8 cellular contexts compared by ENCODE assay signal in the genomic region with DNA sequence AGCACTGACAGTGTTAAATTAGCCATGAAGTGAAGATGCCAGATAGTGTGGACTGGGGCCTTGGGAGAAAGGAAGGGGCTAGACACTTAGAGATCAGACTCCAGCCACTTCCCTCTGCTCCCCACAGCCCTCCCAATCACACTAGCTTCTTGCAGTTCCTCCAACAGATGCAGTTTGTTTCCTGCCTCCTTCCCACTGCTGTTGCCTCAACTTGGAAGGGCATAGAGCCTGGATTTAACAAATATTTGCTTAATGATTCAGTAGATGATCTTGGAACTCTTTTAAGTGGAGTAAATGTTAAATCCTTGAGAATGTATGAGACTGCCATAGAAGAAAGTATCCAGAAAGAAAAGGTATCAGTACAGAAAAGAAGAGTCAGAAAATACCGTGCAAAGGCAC. TPM values are rescaled to one million over a fixed set of nuclear protein-coding genes. Genes with fewer than 3 reads are reported as not detected.
DNase-seq lines count a peak whose midpoint lies in the region; ATAC-seq and TF ChIP-seq lines count a peak whose summit lies in the region.

No MANE protein-coding gene starts in this region.

- H3K4me1 ChIP-seq in iPS-20b (ENCODE audit: insufficient read depth, low read length) (peaks cover 12% of the 10 kb centered on the region), stomach (peaks cover 21 to 45% (median 44%) of the 10 kb centered on the region in 4 donors)

- H3K27ac ChIP-seq in iPS-20b (ENCODE audit: low read length): no peak overlapping the region
- peak overlapping the region; percentile 99 to 100 (median 99) for H3K27ac ChIP-seq in stomach

- no peaks in the 10 kb centered on the region for H3K9me3 Mint-ChIP-seq in activated CD4-positive, alpha-beta T cell treated with anti-CD3 and anti-CD28 coated beads, Interleukin-2, amount 10 ng/mL, durations not matched to agents 24 days and 14 days
- no peaks in the 10 kb centered on the region for H3K9me3 Mint-ChIP-seq in activated CD8-positive, alpha-beta T cell treated with anti-CD3 and anti-CD28 coated beads, Interleukin-2, amount 10 ng/mL, durations not matched to agents 7 days and 5 days (ENCODE audit: insufficient read depth)

- H3K4me1 Mint-ChIP-seq in activated CD4-positive, alpha-beta T cell treated with anti-CD3 and anti-CD28 coated beads, Interleukin-2, amount 10 ng/mL, durations not matched to agents 24 days and 14 days: peaks cover 32% of the 10 kb centered on the region
- H3K4me1 Mint-ChIP-seq in activated CD8-positive, alpha-beta T cell treated with anti-CD3 and anti-CD28 coated beads, Interleukin-2, amount 10 ng/mL, durations not matched to agents 7 days and 5 days (ENCODE audit: low read depth): peaks cover 42% of the 10 kb centered on the region

- peaks cover 26% of the 10 kb centered on the region for H3K36me3 Mint-ChIP-seq in activated CD4-positive, alpha-beta T cell treated with anti-CD3 and anti-CD28 coated beads, Interleukin-2, amount 10 ng/mL, durations not matched to agents 24 days and 14 days (ENCODE audit: low read depth)
- peaks cover 28% of the 10 kb centered on the region for H3K36me3 Mint-ChIP-seq in activated CD8-positive, alpha-beta T cell treated with anti-CD3 and anti-CD28 coated beads, Interleukin-2, amount 10 ng/mL, durations not matched to agents 7 days and 5 days (ENCODE audit: low read depth)

- peak overlapping the region; percentile 64; the same call in 1 of the 2 replicates for H3K9ac ChIP-seq in iPS-20b (ENCODE audit: low read depth, low read length)

- H3K36me3 ChIP-seq in iPS-20b (ENCODE audit: insufficient read depth, low read depth, low read length): peaks cover 26% of the 10 kb centered on the region
- peaks cover 10 to 21% (median 16%) of the 10 kb centered on the region in 4 donors for H3K36me3 ChIP-seq in stomach

- TF ChIP-seq CTCF in stomach (IDR thresholded peaks at IDR 0.05): no peak

- H3K4me3 ChIP-seq in iPS-20b (ENCODE audit: low read length) (peak overlapping the region; percentile 65; the same call in 1 of the 2 replicates), stomach (peak overlapping the region in 3 of 4 donors; percentile 92 to 100 (median 97))

- H3K9me3 ChIP-seq in iPS-20b (ENCODE audit: insufficient read depth, low read depth, low read length) (no peaks in the 10 kb centered on the region), stomach (no peaks in the 10 kb centered on the region)

- no peak for TF ChIP-seq POLR2A in stomach (IDR thresholded peaks at IDR 0.05)

- CTCF ChIA-PET in activated CD8-positive, alpha-beta T cell treated with anti-CD3 and anti-CD28 coated beads, Interleukin-2, amount 10 ng/mL, durations not matched to agents 7 days and 5 days (lab: Charles Lee): interaction anchor here (3.0 kb wide), 1 partner anchor 97 kb away, joined by 16 read pairs; no protein-coding TSS in a partner anchor

- H3K4me3 Mint-ChIP-seq in activated CD4-positive, alpha-beta T cell treated with anti-CD3 and anti-CD28 coated beads, Interleukin-2, amount 10 ng/mL, durations not matched to agents 24 days and 14 days: peak overlapping the region; percentile 100
- H3K4me3 Mint-ChIP-seq in activated CD8-positive, alpha-beta T cell treated with anti-CD3 and anti-CD28 coated beads, Interleukin-2, amount 10 ng/mL, durations not matched to agents 7 days and 5 days: peak overlapping the region; percentile 99

- peak overlapping the region; percentile 98 for H3K27ac Mint-ChIP-seq in activated CD4-positive, alpha-beta T cell treated with anti-CD3 and anti-CD28 coated beads, Interleukin-2, amount 10 ng/mL, durations not matched to agents 24 days and 14 days
- H3K27ac Mint-ChIP-seq in activated CD8-positive, alpha-beta T cell treated with anti-CD3 and anti-CD28 coated beads, Interleukin-2, amount 10 ng/mL, durations not matched to agents 7 days and 5 days: peak overlapping the region; percentile 99

- no peaks in the 10 kb centered on the region for H3K27me3 ChIP-seq in iPS-20b (ENCODE audit: insufficient read depth, low read length)
- no peaks in the 10 kb centered on the region for H3K27me3 ChIP-seq in stomach

- H3K27me3 Mint-ChIP-seq in activated CD4-positive, alpha-beta T cell treated with anti-CD3 and anti-CD28 coated beads, Interleukin-2, amount 10 ng/mL, durations not matched to agents 24 days and 14 days: peaks cover 2% of the 10 kb centered on the region
- peaks cover 2% of the 10 kb centered on the region for H3K27me3 Mint-ChIP-seq in activated CD8-positive, alpha-beta T cell treated with anti-CD3 and anti-CD28 coated beads, Interleukin-2, amount 10 ng/mL, durations not matched to agents 7 days and 5 days (ENCODE audit: low read depth)

- ATAC-seq in activated CD8-positive, alpha-beta T cell treated with anti-CD3 and anti-CD28 coated beads, Interleukin-2, amount 10 ng/mL, durations not matched to agents 7 days and 5 days: no peak
- ATAC-seq in HG02981 (IDR thresholded peaks at IDR 0.05; ENCODE audit: unreplicated experiment): no peak
- no peak for ATAC-seq in HG03039 (IDR thresholded peaks at IDR 0.05; ENCODE audit: unreplicated experiment)

- DNase-seq in activated CD4-positive, alpha-beta T cell treated with anti-CD3 and anti-CD28 coated beads, Interleukin-2, amount 10 ng/mL, durations not matched to agents 24 days and 14 days: no peak
- DNase-seq in activated CD4-positive, alpha-beta T cell treated with anti-CD3 and anti-CD28 coated beads, Interleukin-2, amount 50 U/mL, for 4 hours: no peak
- peak; percentile 18 for DNase-seq in activated CD8-positive, alpha-beta T cell treated with anti-CD3 and anti-CD28 coated beads, Interleukin-2, amount 10 ng/mL, durations not matched to agents 7 days and 5 days
- peak; percentile 56 for DNase-seq in stomach
- no peak for DNase-seq in NCI-H69 (lab: John Stamatoyannopoulos, UW)

- intact Hi-C loops in activated CD4-positive, alpha-beta T cell treated with anti-CD3 and anti-CD28 coated beads, Interleukin-2, amount 10 ng/mL, durations not matched to agents 24 days and 14 days (cut with micrococcal nuclease): loop anchor here (5.0 to 10.0 kb wide), 8 partner anchors 233 to 1825 kb away; a partner anchor contains a TSS
- intact Hi-C loops in stomach (cut with DNase I; ENCODE audit: low total_unique reads): loop anchor here (10.0 kb wide), 1 partner anchor 95 kb away; no protein-coding TSS in a partner anchor

- POLR2A ChIA-PET in activated CD8-positive, alpha-beta T cell treated with anti-CD3 and anti-CD28 coated beads, Interleukin-2, amount 10 ng/mL, durations not matched to agents 7 days and 5 days (lab: Charles Lee): interaction anchor here (1.1 to 1.6 kb wide), 4 partner anchors 54 to 97 kb away, joined by 3 to 17 read pairs (median 10); a partner anchor contains a TSS

- 13 to 30% (median 20%) methylated on average over 1 of the region's 1 CpG for WGBS in stomach, 5 donors

- no peak for TF ChIP-seq EP300 in stomach (IDR thresholded peaks at IDR 0.05)

RNA-seq across cellular contexts. Expression of a gene that starts 1.5 kb away (rescaled TPM):
- total RNA-seq in activated CD4-positive, alpha-beta T cell treated with anti-CD3 and anti-CD28 coated beads, Interleukin-2, amount 10 ng/mL, durations not matched to agents 24 days and 14 days: 489 and 490 TPM in 2 replicates
- total RNA-seq in activated CD8-positive, alpha-beta T cell treated with anti-CD3 and anti-CD28 coated beads, Interleukin-2, amount 10 ng/mL, durations not matched to agents 7 days and 5 days: 100 to 1,000 TPM; 276 to 304 TPM
- total RNA-seq in stomach: 100 to 1,000 TPM in 4 of 5 donors, 10 to 100 TPM in 1; 32.4 to 530 (median 197) TPM
- 10 to 100 TPM; 31.0 to 88.6 (median 84.7) TPM for polyA plus RNA-seq in stomach

RNA-seq across cellular contexts. Expression of a gene that starts 54.2 kb away (rescaled TPM):
- total RNA-seq in activated CD4-positive, alpha-beta T cell treated with anti-CD3 and anti-CD28 coated beads, Interleukin-2, amount 10 ng/mL, durations not matched to agents 24 days and 14 days: 99.3 and 100 TPM in 2 replicates
- total RNA-seq in activated CD8-positive, alpha-beta T cell treated with anti-CD3 and anti-CD28 coated beads, Interleukin-2, amount 10 ng/mL, durations not matched to agents 7 days and 5 days: 100 to 1,000 TPM; 122 to 126 TPM
- 100 to 1,000 TPM in 4 of 5 donors, 10 to 100 TPM in 1; 60.5 to 245 (median 158) TPM for total RNA-seq in stomach
- 100 to 1,000 TPM in 2 of 3 donors, 10 to 100 TPM in 1; 95.0 to 270 (median 117) TPM for polyA plus RNA-seq in stomach

Comparison
In these comparisons a context has a peak if more than half of its experiments do, and no peak if none do; other contexts are left out.
1. DNase-seq: peak in activated CD8-positive, alpha-beta T cell treated with anti-CD3 and anti-CD28 coated beads, Interleukin-2, amount 10 ng/mL, durations not matched to agents 7 days and 5 days (single experiment) and stomach (single experiment); none in activated CD4-positive, alpha-beta T cell treated with anti-CD3 and anti-CD28 coated beads, Interleukin-2, amount 10 ng/mL, durations not matched to agents 24 days and 14 days (single experiment), activated CD4-positive, alpha-beta T cell treated with anti-CD3 and anti-CD28 coated beads, Interleukin-2, amount 50 U/mL, for 4 hours (0 of 2) and NCI-H69 (single experiment).